9 cellular contexts compared by ENCODE assay signal in the genomic region with DNA sequence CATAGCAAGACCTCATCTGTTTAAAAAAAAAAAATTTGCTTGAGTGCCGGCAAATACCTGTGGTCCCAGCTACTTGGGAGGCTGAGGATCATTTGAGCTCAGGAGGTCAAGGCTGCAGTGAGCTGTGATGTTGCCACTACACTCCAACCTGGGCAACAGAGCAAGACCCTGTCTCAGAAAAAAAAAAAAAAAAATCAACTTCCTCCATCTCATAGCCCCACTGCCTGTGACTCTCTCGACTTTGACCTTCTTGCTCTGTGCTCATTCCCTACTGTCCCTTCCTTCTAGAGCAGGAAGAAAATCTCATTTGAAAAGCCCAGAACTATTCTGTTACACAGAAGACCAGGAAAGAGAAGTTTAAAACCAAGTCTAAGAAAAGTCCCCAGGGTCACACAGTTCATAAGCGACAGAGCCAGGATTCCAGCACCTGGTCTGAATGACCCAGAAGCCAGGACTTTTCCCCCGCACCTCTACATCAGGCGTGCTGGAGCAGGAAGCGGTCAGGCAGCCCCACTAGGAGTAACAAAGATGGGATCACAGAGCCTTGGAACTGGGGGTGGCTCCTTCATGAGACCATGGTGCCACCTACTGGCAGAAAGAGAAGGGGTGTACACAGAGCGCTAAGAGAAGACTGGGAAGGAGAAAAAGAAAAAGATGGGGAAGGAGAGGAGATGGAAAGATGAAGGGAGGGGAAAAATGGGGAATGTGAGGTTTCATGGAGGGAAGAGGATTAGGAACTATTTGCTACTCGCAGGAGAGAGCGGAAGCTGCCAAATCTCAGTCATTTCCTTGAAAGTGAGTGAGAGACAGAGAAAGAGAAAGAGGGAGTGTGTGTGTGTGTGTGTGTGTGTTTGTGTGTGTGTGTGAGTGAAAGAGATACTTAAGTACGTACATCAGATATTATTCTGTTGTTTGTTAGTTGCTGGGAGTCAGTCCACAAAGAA. TPM values are rescaled to one million over a fixed set of nuclear protein-coding genes. Genes with fewer than 3 reads are reported as not detected.
DNase-seq lines count a peak whose midpoint lies in the region; ATAC-seq, FAIRE-seq and TF ChIP-seq lines count a peak whose summit lies in the region.
"Had no signal": no experiment of that assay in that cellular context is flagged by ENCODE, and none has a peak within 500 bp of the region (broad histone marks: within the 10 kb centered on the region; RNA-seq: fewer than 3 reads in every experiment).

No MANE protein-coding gene starts in this region.

- H3K9me3 ChIP-seq in MG63, result no peaks in the 10 kb centered on the region

- ATAC-seq in GM18502 (IDR thresholded peaks at IDR 0.05; ENCODE audit: poor library complexity, unreplicated experiment), result peak; percentile 53

- no peak overlapping the region for H3K4me3 Mint-ChIP-seq in activated T-helper 2 cell treated with anti-CD3 and anti-CD28 coated beads, Interferon-gamma antibody, Interleukin-2, Interleukin-4, amounts not matched to agents 10 μg/mL and 5 μg/mL and 100 μg/mL, durations not matched to agents 14 hours and 24 hours and 36 hours (ENCODE audit: low read depth)
- H3K4me3 Mint-ChIP-seq in type B pancreatic cell, result no peak overlapping the region

- H3K36me3 Mint-ChIP-seq in activated T-helper 2 cell treated with anti-CD3 and anti-CD28 coated beads, Interferon-gamma antibody, Interleukin-2, Interleukin-4, amounts not matched to agents 10 μg/mL and 5 μg/mL and 100 μg/mL, durations not matched to agents 14 hours and 24 hours and 36 hours (ENCODE audit: low read depth), result no peaks in the 10 kb centered on the region
- H3K36me3 Mint-ChIP-seq in type B pancreatic cell, result no peaks in the 10 kb centered on the region

- H3K4me1 Mint-ChIP-seq in activated T-helper 2 cell treated with anti-CD3 and anti-CD28 coated beads, Interferon-gamma antibody, Interleukin-2, Interleukin-4, amounts not matched to agents 10 μg/mL and 5 μg/mL and 100 μg/mL, durations not matched to agents 14 hours and 24 hours and 36 hours (ENCODE audit: low read depth), result peaks cover under 1% of the 10 kb centered on the region
- peaks cover 18% of the 10 kb centered on the region for H3K4me1 Mint-ChIP-seq in type B pancreatic cell (ENCODE audit: unreplicated experiment)

- H3K27me3 Mint-ChIP-seq in activated T-helper 2 cell treated with anti-CD3 and anti-CD28 coated beads, Interferon-gamma antibody, Interleukin-2, Interleukin-4, amounts not matched to agents 10 μg/mL and 5 μg/mL and 100 μg/mL, durations not matched to agents 14 hours and 24 hours and 36 hours (ENCODE audit: low read depth), result peaks cover 7% of the 10 kb centered on the region
- H3K27me3 Mint-ChIP-seq in type B pancreatic cell, result no peaks in the 10 kb centered on the region

- no peak overlapping the region for H3K27ac Mint-ChIP-seq in activated T-helper 2 cell treated with anti-CD3 and anti-CD28 coated beads, Interferon-gamma antibody, Interleukin-2, Interleukin-4, amounts not matched to agents 10 μg/mL and 5 μg/mL and 100 μg/mL, durations not matched to agents 14 hours and 24 hours and 36 hours
- no peak overlapping the region for H3K27ac Mint-ChIP-seq in type B pancreatic cell

- TF ChIP-seq CTCF in fibroblast of villous mesenchyme (IDR thresholded peaks at IDR 0.05; ENCODE audit: insufficient read depth, low read depth, low read length), result peak; percentile 99
- TF ChIP-seq CTCF in type B pancreatic cell (conservative IDR thresholded peaks at IDR 0.05), result peak; percentile 95

- peak; percentile 69 for DNase-seq in MG63
- peak; percentile 79 for DNase-seq in RPMI8226
- peak; percentile 39 for DNase-seq in activated T-helper 2 cell treated with anti-CD3 and anti-CD28 coated beads, Interferon-gamma antibody, Interleukin-2, Interleukin-4, amounts not matched to agents 10 μg/mL and 5 μg/mL and 100 μg/mL, durations not matched to agents 14 hours and 24 hours and 36 hours (ENCODE audit: low spot score)
- DNase-seq in fibroblast of villous mesenchyme (ENCODE audit: low read depth), result peak; percentile 86
- peak in 51 of 56 donors; percentile 17 to 91 (median 65) for DNase-seq in nucleus accumbens (lab: John Stamatoyannopoulos, UW)
- no peak for DNase-seq in type B pancreatic cell (ENCODE audit: extremely low spot score, unreplicated experiment)

- H3K27me3 ChIP-seq in MG63, result no peaks in the 10 kb centered on the region

- no peaks in the 10 kb centered on the region for H3K9me3 Mint-ChIP-seq in activated T-helper 2 cell treated with anti-CD3 and anti-CD28 coated beads, Interferon-gamma antibody, Interleukin-2, Interleukin-4, amounts not matched to agents 10 μg/mL and 5 μg/mL and 100 μg/mL, durations not matched to agents 14 hours and 24 hours and 36 hours
- H3K9me3 Mint-ChIP-seq in type B pancreatic cell, result no peaks in the 10 kb centered on the region

- intact Hi-C loops in activated T-helper 2 cell treated with anti-CD3 and anti-CD28 coated beads, Interferon-gamma antibody, Interleukin-2, Interleukin-4, amounts not matched to agents 10 μg/mL and 5 μg/mL and 100 μg/mL, durations not matched to agents 14 hours and 24 hours and 36 hours (cut with micrococcal nuclease), result loop anchor here (1.0 to 2.0 kb wide), 2 partner anchors 43 to 142 kb away; no protein-coding TSS in a partner anchor

- FAIRE-seq in A204.1 (lab: Jason Lieb, UNC), result peak; percentile 29

- H3K4me3 ChIP-seq in MG63 (no peak overlapping the region), fibroblast of villous mesenchyme (ENCODE audit: low read depth, low read length) (no peak overlapping the region)

- H3K36me3 ChIP-seq in MG63, result no peaks in the 10 kb centered on the region

RNA-seq across cellular contexts. Expression of a gene that starts 3.1 kb away (rescaled TPM):
- not detected in 2 replicates for total RNA-seq in MG63 (2014; rRNA removed; shearing (Covaris generic); ENCODE audit: low replicate concordance)
- total RNA-seq in activated T-helper 2 cell treated with anti-CD3 and anti-CD28 coated beads, Interferon-gamma antibody, Interleukin-2, Interleukin-4, amounts not matched to agents 10 μg/mL and 5 μg/mL and 100 μg/mL, durations not matched to agents 14 hours and 24 hours and 36 hours, result not detected in 2 replicates
- total RNA-seq in fibroblast of villous mesenchyme, result not detected in 2 replicates
- not detected in 2 replicates for total RNA-seq in type B pancreatic cell (ENCODE audit: low replicate concordance)
- total RNA-seq: subcutaneous adipose tissue had no signal

RNA-seq across cellular contexts. Expression of a gene that starts 4.5 kb away (rescaled TPM):
- total RNA-seq in MG63 (2014; rRNA removed; shearing (Covaris generic); ENCODE audit: low replicate concordance), result not detected in 2 replicates
- 0.46 TPM in 1 of 2 replicates, not detected in the other for total RNA-seq in activated T-helper 2 cell treated with anti-CD3 and anti-CD28 coated beads, Interferon-gamma antibody, Interleukin-2, Interleukin-4, amounts not matched to agents 10 μg/mL and 5 μg/mL and 100 μg/mL, durations not matched to agents 14 hours and 24 hours and 36 hours
- 0.32 and 0.43 TPM in 2 replicates for total RNA-seq in fibroblast of villous mesenchyme
- total RNA-seq in type B pancreatic cell (ENCODE audit: low replicate concordance), result 22.2 and 27.6 TPM in 2 replicates

RNA-seq across cellular contexts. Expression of a gene that starts 18.8 kb away (rescaled TPM):
- total RNA-seq in MG63 (2014; rRNA removed; shearing (Covaris generic); ENCODE audit: low replicate concordance), result 69.4 and 89.7 TPM in 2 replicates
- total RNA-seq in activated T-helper 2 cell treated with anti-CD3 and anti-CD28 coated beads, Interferon-gamma antibody, Interleukin-2, Interleukin-4, amounts not matched to agents 10 μg/mL and 5 μg/mL and 100 μg/mL, durations not matched to agents 14 hours and 24 hours and 36 hours, result 67.0 and 67.8 TPM in 2 replicates
- 52.8 and 81.2 TPM in 2 replicates for total RNA-seq in fibroblast of villous mesenchyme
- 50.7 and 74.0 TPM in 2 replicates for total RNA-seq in type B pancreatic cell (ENCODE audit: low replicate concordance)

RNA-seq across cellular contexts. Expression of a gene that starts 23.7 kb away (rescaled TPM):
- total RNA-seq in MG63 (2014; rRNA removed; shearing (Covaris generic); ENCODE audit: low replicate concordance), result 0.16 TPM in 1 of 2 replicates, not detected in the other
- 0.18 TPM in 1 of 2 replicates, not detected in the other for total RNA-seq in activated T-helper 2 cell treated with anti-CD3 and anti-CD28 coated beads, Interferon-gamma antibody, Interleukin-2, Interleukin-4, amounts not matched to agents 10 μg/mL and 5 μg/mL and 100 μg/mL, durations not matched to agents 14 hours and 24 hours and 36 hours
- 3.2 and 3.9 TPM in 2 replicates for total RNA-seq in fibroblast of villous mesenchyme
- total RNA-seq in type B pancreatic cell (ENCODE audit: low replicate concordance), result 0.48 and 2.8 TPM in 2 replicates

RNA-seq across cellular contexts. Expression of a gene that starts 47.0 kb away (rescaled TPM):
- 2.5 and 3.4 TPM in 2 replicates for total RNA-seq in MG63 (2014; rRNA removed; shearing (Covaris generic); ENCODE audit: low replicate concordance)
- 2.8 and 3.3 TPM in 2 replicates for total RNA-seq in activated T-helper 2 cell treated with anti-CD3 and anti-CD28 coated beads, Interferon-gamma antibody, Interleukin-2, Interleukin-4, amounts not matched to agents 10 μg/mL and 5 μg/mL and 100 μg/mL, durations not matched to agents 14 hours and 24 hours and 36 hours
- 10.3 and 14.2 TPM in 2 replicates for total RNA-seq in fibroblast of villous mesenchyme
- 14.0 and 47.5 TPM in 2 replicates for total RNA-seq in type B pancreatic cell (ENCODE audit: low replicate concordance)

Comparison
In these comparisons a context has a peak if more than half of its experiments do, and no peak if none do; other contexts are left out.
1. RNA of a gene that starts 4.5 kb away (total RNA-seq): 22.2 to 27.6 TPM in type B pancreatic cell; 0.32 to 0.43 TPM in fibroblast of villous mesenchyme, not detected in MG63 and 0.46 TPM in activated T-helper 2 cell treated with anti-CD3 and anti-CD28 coated beads, Interferon-gamma antibody, Interleukin-2, Interleukin-4, amounts not matched to agents 10 μg/mL and 5 μg/mL and 100 μg/mL, durations not matched to agents 14 hours and 24 hours and 36 hours; every median in the first group is over 10 times any median in the second.